24 cellular contexts compared by ENCODE assay signal in the genomic region with DNA sequence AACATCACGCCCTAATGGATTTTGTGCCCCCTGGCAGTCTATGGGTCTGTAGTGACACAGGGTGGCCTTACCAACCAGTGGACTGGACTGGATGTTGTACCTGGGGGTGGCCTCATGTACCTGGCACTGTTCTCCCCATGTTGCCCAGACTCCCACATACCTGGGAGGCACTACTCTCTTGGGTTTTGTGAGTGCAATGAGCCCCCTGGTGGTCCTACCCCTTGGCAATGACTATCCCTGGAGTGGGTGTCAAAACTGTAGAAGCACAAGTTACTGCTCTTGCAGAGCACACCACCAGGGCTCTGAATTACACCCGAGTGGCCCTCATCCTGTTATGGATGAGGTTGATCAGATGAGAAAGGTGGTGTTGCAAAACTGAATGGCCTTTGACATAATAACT.
"Had no signal": no experiment of that assay in that cellular context is flagged by ENCODE, and none has a peak within 500 bp of the region (broad histone marks: within the 10 kb centered on the region; RNA-seq: fewer than 3 reads in every experiment).

No MANE protein-coding gene starts in this region.

- H3K9me3 ChIP-seq: esophagus squamous epithelium, gastroesophageal sphincter, left ventricle myocardium inferior, lower lobe of right lung, prostate gland, testis had no signal

- H3K36me3 Mint-ChIP-seq: naive B cell; stimulated activated naive B cell treated with anti-CD40 and anti-IgM and Interleukin-4, amounts not matched to agents 10 μg/mL and 1 μg/mL and 100 μg/mL, for 72 hours had no signal

- DNase-seq: cerebellar nuclear complex; effector CD4-positive, alpha-beta T cell; esophagus squamous epithelium; foreskin fibroblast; left cardiac atrium; left ventricle myocardium inferior; lower lobe of right lung; mesenchymal stem cell; naive B cell; spleen; stimulated activated CD4-positive, alpha-beta T cell treated with anti-CD3 and anti-CD28 coated beads, Interleukin-15, amount 100 ng/mL, for 24 hours; stimulated activated CD4-positive, alpha-beta T cell treated with anti-CD3 and anti-CD28 coated beads, Interleukin-1b, Interleukin-23, amount 100 ng/mL, for 48 hours; stimulated activated CD4-positive, alpha-beta T cell treated with anti-CD3 and anti-CD28 coated beads, Interleukin-4, amount 100 ng/mL, for 24 hours; stimulated activated naive B cell treated with anti-CD40 and anti-IgM and Interleukin-4, amounts not matched to agents 10 μg/mL and 1 μg/mL and 100 μg/mL, for 72 hours; stimulated activated naive CD8-positive, alpha-beta T cell treated with anti-CD3 and anti-CD28 coated beads, Interleukin-15, amount 100 ng/mL, for 72 hours; testis; transverse colon had no signal

- H3K4me3 ChIP-seq: coronary artery, esophagus squamous epithelium, gastroesophageal sphincter, left ventricle myocardium inferior, lower lobe of right lung, prostate gland, spleen, testis, transverse colon had no signal

- H3K27me3 ChIP-seq: gastroesophageal sphincter, spleen, testis, transverse colon had no signal

- H3K27ac Mint-ChIP-seq: naive B cell; nephron; stimulated activated naive B cell treated with anti-CD40 and anti-IgM and Interleukin-4, amounts not matched to agents 10 μg/mL and 1 μg/mL and 100 μg/mL, for 72 hours; stimulated activated naive CD8-positive, alpha-beta T cell treated with anti-CD3 and anti-CD28 coated beads, Interleukin-15, amount 100 ng/mL, for 72 hours had no signal

- H3K27ac ChIP-seq: coronary artery, epithelial cell of prostate, left ventricle myocardium inferior, lower lobe of right lung, parathyroid adenoma, prostate gland, testis, transverse colon had no signal

- H2AFZ ChIP-seq: parathyroid adenoma had no signal

- H3K36me3 ChIP-seq: esophagus squamous epithelium, gastroesophageal sphincter, left ventricle myocardium inferior, lower lobe of right lung, prostate gland, spleen, transverse colon had no signal

- H3K4me1 Mint-ChIP-seq: stimulated activated naive CD8-positive, alpha-beta T cell treated with anti-CD3 and anti-CD28 coated beads, Interleukin-15, amount 100 ng/mL, for 72 hours had no signal

- ATAC-seq: left cardiac atrium; lower lobe of right lung; sciatic nerve; stimulated activated naive B cell treated with anti-CD40 and anti-IgM and Interleukin-4, amounts not matched to agents 10 μg/mL and 1 μg/mL and 100 μg/mL, for 72 hours; stimulated activated naive CD8-positive, alpha-beta T cell treated with anti-CD3 and anti-CD28 coated beads, Interleukin-15, amount 100 ng/mL, for 72 hours had no signal

- H3K79me2 ChIP-seq: parathyroid adenoma had no signal

- H3K4me1 ChIP-seq: gastroesophageal sphincter, parathyroid adenoma, prostate gland, testis, transverse colon had no signal

- H3K4me3 Mint-ChIP-seq: naive B cell; nephron; stimulated activated naive B cell treated with anti-CD40 and anti-IgM and Interleukin-4, amounts not matched to agents 10 μg/mL and 1 μg/mL and 100 μg/mL, for 72 hours; stimulated activated naive CD8-positive, alpha-beta T cell treated with anti-CD3 and anti-CD28 coated beads, Interleukin-15, amount 100 ng/mL, for 72 hours had no signal

- H3K9ac ChIP-seq: parathyroid adenoma had no signal
